In genomic region chr4:22668702-22669101, GRCh38 we compare ENCODE assay signal across 21 cellular contexts. TPM values are rescaled to one million over a fixed set of nuclear protein-coding genes. Genes with fewer than 3 reads are reported as not detected.
A peak's percentile ranks its signal among the peaks of the same experiment; 100 is the strongest.
DNase-seq lines count a peak whose midpoint lies in the region; ATAC-seq, FAIRE-seq and TF ChIP-seq lines count a peak whose summit lies in the region.
"Had no signal": no experiment of that assay in that cellular context is flagged by ENCODE, and none has a peak within 500 bp of the region (broad histone marks: within the 10 kb centered on the region; RNA-seq: fewer than 3 reads in every experiment).

No MANE protein-coding gene starts in this region.

- TF ChIP-seq CTCF in right lobe of liver (IDR thresholded peaks at IDR 0.05): no peak
- TF ChIP-seq CTCF in HepG2 (CRISPR knock-in tag; IDR thresholded peaks at IDR 0.05): no peak
- TF ChIP-seq CTCF in fibroblast of the aortic adventitia (IDR thresholded peaks at IDR 0.05; ENCODE audit: insufficient read depth, low read length): no peak
- no peak for TF ChIP-seq CTCF in thoracic aorta (IDR thresholded peaks at IDR 0.05)
- TF ChIP-seq CTCF in right atrium auricular region (IDR thresholded peaks at IDR 0.05): no peak

- CTCF ChIA-PET in HepG2 (lab: Yijun Ruan, JAX; ENCODE audit: low intra/inter-chr PET ratio, low total read pairs) (no interaction called here), T-cell (lab: Charles Lee) (interaction anchor here in 1 of 2 donors (1.1 kb wide), 1 partner anchor 12 kb away, joined by 4 read pairs; no protein-coding TSS in a partner anchor)

- no TSS peak for BruUV-seq in HepG2 (replicated peaks; lab: Mats Ljungman, UMichigan)

- intact Hi-C loops in right lobe of liver (cut with DNase I) (no loop called here), HepG2 (cut with micrococcal nuclease; ENCODE audit: unreplicated experiment) (no loop called here)

- H3K9ac ChIP-seq in HepG2 (ENCODE audit: insufficient read depth, low read depth, low read length): no peak overlapping the region

- H4K20me1 ChIP-seq in HepG2 (ENCODE audit: insufficient read depth, low read length): no peaks in the 10 kb centered on the region

- H3K4me3 Mint-ChIP-seq in T-cell: peak overlapping the region in 2 of 3 donors; percentile 34 to 66

- H3K27ac Mint-ChIP-seq in T-cell: peak overlapping the region; percentile 59 to 60

- no peak overlapping the region for H3K4me2 ChIP-seq in HepG2 (ENCODE audit: low read depth, low read length)

- H3K4me1 ChIP-seq in right lobe of liver: peaks cover 0 to 8% (median 0%) of the 10 kb centered on the region in 4 donors
- H3K4me1 ChIP-seq in HepG2 (ENCODE audit: insufficient read depth, low read length): no peaks in the 10 kb centered on the region
- peaks cover 15 to 16% of the 10 kb centered on the region in 2 donors for H3K4me1 ChIP-seq in thoracic aorta (ENCODE audit: control insufficient read depth in 1 of 2, low read depth in 2 of 2)
- H3K4me1 ChIP-seq in right atrium auricular region: no peaks in the 10 kb centered on the region

- no peaks in the 10 kb centered on the region for H3K36me3 Mint-ChIP-seq in T-cell

- no peak for TF ChIP-seq EP300 in HepG2 (IDR thresholded peaks at IDR 0.05; ENCODE audit: low read depth in 2 of 2, low read length in 2 of 2)
- no peak for TF ChIP-seq EP300 in HepG2 (CRISPR knock-in tag; IDR thresholded peaks at IDR 0.05; ENCODE audit: borderline replicate concordance)

- TF ChIP-seq POLR2A in right lobe of liver (IDR thresholded peaks at IDR 0.05) (no peak), HepG2 (IDR thresholded peaks at IDR 0.05; ENCODE audit: insufficient read depth in 1 of 2, low read depth in 2 of 2, low read length in 2 of 2) (no peak)

- no peak overlapping the region for H2AFZ ChIP-seq in HepG2 (ENCODE audit: low read length)

- peaks cover 0 to 4% (median 0%) of the 10 kb centered on the region in 3 donors for H3K9me3 Mint-ChIP-seq in T-cell

- no peaks in the 10 kb centered on the region for H3K79me2 ChIP-seq in HepG2 (ENCODE audit: insufficient read depth, low read length)

- no peaks in the 10 kb centered on the region for H3K27me3 Mint-ChIP-seq in T-cell

- in situ Hi-C loops in HepG2 (cut with HindIII; ENCODE audit: extremely low pct_ligation_motif_present, low pct_unique_long_range_greater_than_20kb): no loop called here

- H3K36me3 ChIP-seq in right lobe of liver (no peaks in the 10 kb centered on the region), HepG2 (replicated peaks in 1 of 2; ENCODE audit: control insufficient read depth in 1 of 2, insufficient read depth in 2 of 2, low read length in 2 of 2) (no peaks in the 10 kb centered on the region), thoracic aorta (no peaks in the 10 kb centered on the region), right atrium auricular region (no peaks in the 10 kb centered on the region)

- H3K9me3 ChIP-seq in right lobe of liver: no peaks in the 10 kb centered on the region
- H3K9me3 ChIP-seq in HepG2 (ENCODE audit: low read length): no peaks in the 10 kb centered on the region
- H3K9me3 ChIP-seq in thoracic aorta: no peaks in the 10 kb centered on the region
- H3K9me3 ChIP-seq in right atrium auricular region: no peaks in the 10 kb centered on the region

- H3K4me1 Mint-ChIP-seq in T-cell: peaks cover 34 to 55% (median 42%) of the 10 kb centered on the region in 3 donors

- no peak for TF ChIP-seq RAD21 in HepG2 (CRISPR knock-in tag; IDR thresholded peaks at IDR 0.05)

- peak in 3 of 4 donors; percentile 25 to 53 (median 40) for ATAC-seq in right lobe of liver
- no peak for ATAC-seq in HepG2
- ATAC-seq in T-cell (replicated peaks in 1 of 4): no peak
- no peak for ATAC-seq in thoracic aorta (ENCODE audit: insufficient number of reproducible peaks, low FRiP score, low read depth)

- no peak for FAIRE-seq in HepG2 (lab: Jason Lieb, UNC)
- FAIRE-seq: bronchial epithelial cell, GM12891 had no signal

- H3K4me3 ChIP-seq in right lobe of liver (no peak overlapping the region), HepG2 (replicated peaks in 1 of 3; ENCODE audit: insufficient read depth in 1 of 3, low read depth in 2 of 3, low read length in 3 of 3) (no peak overlapping the region), fibroblast of the aortic adventitia (ENCODE audit: low read depth, low read length) (no peak overlapping the region), thoracic aorta (peak overlapping the region; percentile 40), right atrium auricular region (no peak overlapping the region)

- POLR2A ChIA-PET in HepG2 (lab: Yijun Ruan, JAX): no interaction called here
- POLR2A ChIA-PET in T-cell (lab: Charles Lee): no interaction called here

- DNase-seq in right lobe of liver (no peak), HepG2 (ENCODE audit: low spot score) (no peak), T-cell (no peak), fibroblast of the aortic adventitia (ENCODE audit: low read depth) (peak; percentile 5), thoracic aorta (ENCODE audit: low spot score) (no peak), right atrium auricular region (ENCODE audit: low spot score) (no peak), mesenteric fat pad (ENCODE audit: low spot score) (no peak), AG08395 (ENCODE audit: low spot score) (no peak)
- DNase-seq: activated CD4-positive, alpha-beta T cell treated with anti-CD3 and anti-CD28 coated beads, Interleukin-2, amount 50 U/mL, for 4 hours; activated naive CD4-positive, alpha-beta T cell treated with Interleukin-2 at 50 U/mL for 16 hours; kidney; NCI-H1694; NCI-H2171 treated with DMSO at 0.1 percent for 48 hours; NCI-H526 treated with DMSO at 0.1 percent for 48 hours; stimulated activated CD8-positive, alpha-beta memory T cell treated with anti-CD3 and anti-CD28 coated beads, Interleukin-4, amount 100 ng/mL, for 48 hours; SW 1271; trophoblast cell had no signal

- H3K27me3 ChIP-seq in right lobe of liver (no peaks in the 10 kb centered on the region), HepG2 (ENCODE audit: control insufficient read depth in 1 of 2, insufficient read depth in 2 of 2, low read length in 2 of 2) (no peaks in the 10 kb centered on the region), thoracic aorta (replicated peaks; ENCODE audit: insufficient read depth) (no peaks in the 10 kb centered on the region), right atrium auricular region (no peaks in the 10 kb centered on the region)

- H3K27ac ChIP-seq in right lobe of liver: peak overlapping the region in 2 of 3 donors; percentile 5 to 10
- no peak overlapping the region for H3K27ac ChIP-seq in HepG2 (ENCODE audit: extremely low read length, insufficient read depth, low read length)
- H3K27ac ChIP-seq in thoracic aorta: no peak overlapping the region
- no peak overlapping the region for H3K27ac ChIP-seq in right atrium auricular region

TF ChIP-seq in HepG2, 621 proteins besides CTCF, POLR2A, EP300 and RAD21 (continues in another document):
- TF ChIP-seq ZNF44 (CRISPR knock-in tag; IDR thresholded peaks at IDR 0.05): no peak
- TF ChIP-seq ZNF788 (CRISPR knock-in tag; IDR thresholded peaks at IDR 0.05; ENCODE audit: borderline replicate concordance): no peak
- TF ChIP-seq ZNF33A (CRISPR knock-in tag; IDR thresholded peaks at IDR 0.05; ENCODE audit: borderline replicate concordance): no peak
- no peak for TF ChIP-seq ZNF343 (CRISPR knock-in tag; IDR thresholded peaks at IDR 0.05)
- TF ChIP-seq, protein P1, sequence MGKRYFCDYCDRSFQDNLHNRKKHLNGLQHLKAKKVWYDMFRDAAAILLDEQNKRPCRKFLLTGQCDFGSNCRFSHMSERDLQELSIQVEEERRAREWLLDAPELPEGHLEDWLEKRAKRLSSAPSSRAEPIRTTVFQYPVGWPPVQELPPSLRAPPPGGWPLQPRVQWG (CRISPR knock-in tag; IDR thresholded peaks at IDR 0.05; ENCODE audit: borderline replicate concordance, low read depth): no peak
- no peak for TF ChIP-seq EHMT2 (IDR thresholded peaks at IDR 0.05; ENCODE audit: borderline replicate concordance, low read depth, low read length)
- TF ChIP-seq HMG20B (CRISPR knock-in tag; conservative IDR thresholded peaks at IDR 0.05): no peak
- no peak for TF ChIP-seq KLF13 (CRISPR knock-in tag; IDR thresholded peaks at IDR 0.05)

RNA-seq across cellular contexts. Expression of gene GBA3, which starts 24.0 kb away (rescaled TPM):
- total RNA-seq in right lobe of liver: 100 to 1,000 TPM in 1 of 6 experiments, 10 to 100 TPM in 5; 15.4 to 115 (median 60.7) TPM
- total RNA-seq in HepG2 (2016; rRNA removed; fragmentation: Illumina TruSeq; extraction: Trizol): 0.15 and 0.18 TPM in 2 replicates
- total RNA-seq in HepG2 (2016; cell fraction: cytosol; rRNA removed; fragmentation: Illumina TruSeq; extraction: Trizol; ENCODE audit: low read depth): 0.30 TPM in 1 of 2 replicates, not detected in the other
- total RNA-seq in HepG2 (2016; cell fraction: insoluble cytoplasmic fraction; rRNA removed; fragmentation: Illumina TruSeq; extraction: Trizol): 0.11 and 0.13 TPM in 2 replicates
- 0.06 TPM in 1 of 2 replicates, not detected in the other for total RNA-seq in HepG2 (2016; cell fraction: membrane; rRNA removed; fragmentation: Illumina TruSeq; extraction: Trizol)
- not detected in 2 replicates for total RNA-seq in HepG2 (2016; cell fraction: nucleus; rRNA removed; fragmentation: Illumina TruSeq; extraction: Trizol)
- polyA plus RNA-seq in HepG2 (2011; rRNA removed): 0.03 TPM in 1 of 2 replicates, not detected in the other
- 0.04 TPM in 1 of 2 replicates, not detected in the other for polyA plus RNA-seq in HepG2 (2011; cell fraction: cytosol; rRNA removed)
- polyA plus RNA-seq in HepG2 (2011; cell fraction: nucleus; rRNA removed): not detected in 2 replicates
- polyA plus RNA-seq in HepG2 (2012): 0.23 TPM in 1 of 2 replicates, not detected in the other
- polyA plus RNA-seq in HepG2 (2016; cell fraction: cytosol; fragmentation: Illumina TruSeq; extraction: Trizol; ENCODE audit: low read depth): not detected in 2 replicates
- polyA plus RNA-seq in HepG2 (2016; cell fraction: insoluble cytoplasmic fraction; fragmentation: Illumina TruSeq; extraction: Trizol; ENCODE audit: low read depth): 0.10 and 0.23 TPM in 2 replicates
- polyA plus RNA-seq in HepG2 (2016; cell fraction: membrane; fragmentation: Illumina TruSeq; extraction: Trizol; ENCODE audit: low read depth): not detected in 2 replicates
- polyA plus RNA-seq in HepG2 (2016; cell fraction: nucleus; fragmentation: Illumina TruSeq; extraction: Trizol; ENCODE audit: insufficient read depth, low read depth): not detected in 2 replicates
- not detected in 2 replicates for polyA minus RNA-seq in HepG2 (2011; rRNA and poly(A)+ RNA removed; ENCODE audit: low replicate concordance)
- not detected in 2 replicates for polyA minus RNA-seq in HepG2 (2011; cell fraction: cytosol; rRNA and poly(A)+ RNA removed)
- polyA minus RNA-seq in HepG2 (2011; cell fraction: nucleus; rRNA and poly(A)+ RNA removed): not detected in 2 replicates
- total RNA-seq in T-cell: under 1 TPM in 1 of 5 donors, not detected in 4; 0.12 TPM
- not detected in 2 replicates for total RNA-seq in fibroblast of the aortic adventitia (ENCODE audit: low replicate concordance)
- total RNA-seq in thoracic aorta: not detected
- not detected for total RNA-seq in right atrium auricular region
- 0.16 TPM for total RNA-seq in mesenteric fat pad
- total RNA-seq: fibroblast of lung, lung microvascular endothelial cell had no signal
- polyA plus RNA-seq: fibroblast of lung had no signal

Comparison
In these comparisons a context has a peak if more than half of its experiments do, and no peak if none do; other contexts are left out.
1. ATAC-seq: peak in right lobe of liver (3 of 4); none in HepG2 (single experiment), T-cell (0 of 4) and thoracic aorta (single experiment).
2. H3K27ac ChIP-seq: peak in right lobe of liver (2 of 3); none in HepG2 (single experiment), thoracic aorta (0 of 2) and right atrium auricular region (0 of 2).
3. RNA of gene GBA3, which starts 24.0 kb away (total RNA-seq): 15.4 to 115 TPM in right lobe of liver; 0.06 to 0.30 TPM in HepG2, 0.16 TPM in mesenteric fat pad (single experiment), not detected in right atrium auricular region, 0.12 TPM in T-cell, not detected in fibroblast of the aortic adventitia and not detected in thoracic aorta; every median in the first group is over 10 times any median in the second.